16 cellular contexts compared by ENCODE assay signal in genomic region chr16:35506898-35507194, GRCh38.
"Had no signal": no experiment of that assay in that cellular context is flagged by ENCODE, and none has a peak within 500 bp of the region (broad histone marks: within the 10 kb centered on the region; RNA-seq: fewer than 3 reads in every experiment).

No MANE protein-coding gene starts in this region.

- H3K27me3 ChIP-seq: colonic mucosa, ovary, right lobe of liver had no signal

- H3K4me3 ChIP-seq: colonic mucosa, mucosa of descending colon, ovary, right lobe of liver, smooth muscle cell had no signal

- DNase-seq: activated CD4-positive, CD25-positive, alpha-beta regulatory T cell; activated naive CD4-positive, alpha-beta T cell; activated naive CD8-positive, alpha-beta T cell treated with anti-CD3 and anti-CD28 coated beads, Interleukin-2, amount 10 ng/mL, durations not matched to agents 7 days and 5 days; activated T-cell treated with anti-CD3 and anti-CD28 coated beads for 4 hours; central memory CD4-positive, alpha-beta T cell; colonic mucosa; islet precursor cell; mammary epithelial cell; mucosa of descending colon; naive thymus-derived CD4-positive, alpha-beta T cell; ovary; right lobe of liver; stimulated activated CD4-positive, alpha-beta T cell treated with anti-CD3 and anti-CD28 coated beads, Interleukin-4, amount 100 ng/mL, for 4 hours; stimulated activated CD8-positive, alpha-beta memory T cell treated with anti-CD3 and anti-CD28 coated beads, Interleukin-4, amount 100 ng/mL, for 48 hours; stimulated activated naive CD8-positive, alpha-beta T cell treated with anti-CD3 and anti-CD28 coated beads, Interleukin-15, Interleukin-2, amounts not matched to agents 100 U/mL and 50 U/mL, for 24 hours had no signal

- H3K36me3 ChIP-seq: colonic mucosa, ovary, right lobe of liver had no signal

- H3K4me1 ChIP-seq: colonic mucosa, right lobe of liver had no signal

- H3K27ac ChIP-seq: colonic mucosa, ovary, right lobe of liver had no signal

- H3K9me3 ChIP-seq: colonic mucosa, right lobe of liver had no signal
